8 cellular contexts compared by ENCODE assay signal in genomic region chr1:39272027-39272790, GRCh38.
DNase-seq lines count a peak whose midpoint lies in the region; ATAC-seq and TF ChIP-seq lines count a peak whose summit lies in the region.

No MANE protein-coding gene starts in this region.

- H3K27me3 Mint-ChIP-seq in CD4-positive, alpha-beta memory T cell, result no peaks in the 10 kb centered on the region
- no peaks in the 10 kb centered on the region for H3K27me3 Mint-ChIP-seq in activated T-helper 1 cell treated with anti-CD3 and anti-CD28 coated beads, Interleukin-12 subunit alpha, Interleukin-12 subunit beta, Interleukin-2, Interleukin-4 antibody, amounts not matched to agents 30 ng/mL and 10 ng/mL and 1 ng/mL, durations not matched to agents 14 hours and 24 hours and 36 hours (ENCODE audit: insufficient read depth)

- TF ChIP-seq CTCF in lung (IDR thresholded peaks at IDR 0.05; ENCODE audit: control extremely low read depth, extremely low read depth), result no peak

- no peaks in the 10 kb centered on the region for H3K9me3 Mint-ChIP-seq in CD4-positive, alpha-beta memory T cell
- no peaks in the 10 kb centered on the region for H3K9me3 Mint-ChIP-seq in activated T-helper 1 cell treated with anti-CD3 and anti-CD28 coated beads, Interleukin-12 subunit alpha, Interleukin-12 subunit beta, Interleukin-2, Interleukin-4 antibody, amounts not matched to agents 30 ng/mL and 10 ng/mL and 1 ng/mL, durations not matched to agents 14 hours and 24 hours and 36 hours

- H3K36me3 Mint-ChIP-seq in CD4-positive, alpha-beta memory T cell, result peaks cover 6 to 49% of the 10 kb centered on the region in 2 donors
- H3K36me3 Mint-ChIP-seq in activated T-helper 1 cell treated with anti-CD3 and anti-CD28 coated beads, Interleukin-12 subunit alpha, Interleukin-12 subunit beta, Interleukin-2, Interleukin-4 antibody, amounts not matched to agents 30 ng/mL and 10 ng/mL and 1 ng/mL, durations not matched to agents 14 hours and 24 hours and 36 hours (ENCODE audit: low read depth), result peaks cover 9% of the 10 kb centered on the region

- intact Hi-C loops in CD4-positive, alpha-beta memory T cell (cut with micrococcal nuclease), result no loop called here
- intact Hi-C loops in activated T-helper 1 cell treated with anti-CD3 and anti-CD28 coated beads, Interleukin-12 subunit alpha, Interleukin-12 subunit beta, Interleukin-2, Interleukin-4 antibody, amounts not matched to agents 30 ng/mL and 10 ng/mL and 1 ng/mL, durations not matched to agents 14 hours and 24 hours and 36 hours (cut with micrococcal nuclease), result loop anchor here (5.0 kb wide), 1 partner anchor 55 kb away; no protein-coding TSS in a partner anchor

- WGBS in lung, 2 donors, result 40 to 62% methylated on average over 3 of the region's 3 CpGs

- peaks cover 58 to 85% (median 71%) of the 10 kb centered on the region in 4 donors for H3K4me1 Mint-ChIP-seq in CD4-positive, alpha-beta memory T cell
- H3K4me1 Mint-ChIP-seq in activated T-helper 1 cell treated with anti-CD3 and anti-CD28 coated beads, Interleukin-12 subunit alpha, Interleukin-12 subunit beta, Interleukin-2, Interleukin-4 antibody, amounts not matched to agents 30 ng/mL and 10 ng/mL and 1 ng/mL, durations not matched to agents 14 hours and 24 hours and 36 hours (ENCODE audit: low read depth), result peaks cover 55% of the 10 kb centered on the region

- H3K4me1 ChIP-seq in CD4-positive, alpha-beta memory T cell (ENCODE audit: insufficient read depth, low read length), result peaks cover 87% of the 10 kb centered on the region
- peaks cover 10 to 33% of the 10 kb centered on the region in 2 donors for H3K4me1 ChIP-seq in lung (ENCODE audit: control insufficient read depth in 2 of 2, insufficient read depth in 2 of 2, low read length in 2 of 2)

- H3K9me3 ChIP-seq in CD4-positive, alpha-beta memory T cell (ENCODE audit: control insufficient read depth in 1 of 2, low read length in 2 of 2), result no peaks in the 10 kb centered on the region
- no peaks in the 10 kb centered on the region for H3K9me3 ChIP-seq in lung (ENCODE audit: control insufficient read depth in 2 of 2, insufficient read depth in 1 of 2, low read length in 1 of 2)

- no peak for DNase-seq in CD4-positive, alpha-beta memory T cell
- DNase-seq in HuH-7 (ENCODE audit: low spot score), result peak; percentile 38
- no peak for DNase-seq in activated T-helper 1 cell treated with anti-CD3 and anti-CD28 coated beads, Interleukin-12 subunit alpha, Interleukin-12 subunit beta, Interleukin-2, Interleukin-4 antibody, amounts not matched to agents 30 ng/mL and 10 ng/mL and 1 ng/mL, durations not matched to agents 14 hours and 24 hours and 36 hours (ENCODE audit: low spot score)
- no peak for DNase-seq in lung (ENCODE audit: low spot score)
- DNase-seq in stimulated activated CD8-positive, alpha-beta memory T cell treated with anti-CD3 and anti-CD28 coated beads, Interleukin-4, amount 100 ng/mL, for 48 hours, result no peak
- no peak for DNase-seq in activated CD4-positive, alpha-beta T cell treated with anti-CD3 and anti-CD28 coated beads for 48 hours
- DNase-seq in SIG-M5 (lab: John Stamatoyannopoulos, UW), result no peak

- peak overlapping the region; percentile 25 to 94 (median 83) for H3K27ac Mint-ChIP-seq in CD4-positive, alpha-beta memory T cell
- H3K27ac Mint-ChIP-seq in activated T-helper 1 cell treated with anti-CD3 and anti-CD28 coated beads, Interleukin-12 subunit alpha, Interleukin-12 subunit beta, Interleukin-2, Interleukin-4 antibody, amounts not matched to agents 30 ng/mL and 10 ng/mL and 1 ng/mL, durations not matched to agents 14 hours and 24 hours and 36 hours, result peak overlapping the region; percentile 13

- H3K36me3 ChIP-seq in CD4-positive, alpha-beta memory T cell (ENCODE audit: insufficient read depth, low read length), result no peaks in the 10 kb centered on the region
- peaks cover 0 to 8% of the 10 kb centered on the region in 2 donors for H3K36me3 ChIP-seq in lung (ENCODE audit: control insufficient read depth in 2 of 2, insufficient read depth in 2 of 2, low read length in 2 of 2)

- no peak overlapping the region for H3K4me3 ChIP-seq in CD4-positive, alpha-beta memory T cell (ENCODE audit: low read length in 2 of 2)
- H3K4me3 ChIP-seq in lung, result no peak overlapping the region

- CTCF ChIA-PET in CD4-positive, alpha-beta memory T cell (lab: Charles Lee; ENCODE audit: partially characterized antibody), result interaction anchor here (1.0 to 1.6 kb wide), 5 partner anchors 14 to 173 kb away, joined by 3 to 8 read pairs (median 4); no protein-coding TSS in a partner anchor

- no peaks in the 10 kb centered on the region for H3K27me3 ChIP-seq in CD4-positive, alpha-beta memory T cell (ENCODE audit: insufficient read depth, low read length)
- H3K27me3 ChIP-seq in lung (ENCODE audit: control insufficient read depth, insufficient read depth), result no peaks in the 10 kb centered on the region

- H3K27ac ChIP-seq in CD4-positive, alpha-beta memory T cell (ENCODE audit: low read depth, low read length), result no peak overlapping the region
- H3K27ac ChIP-seq in lung (ENCODE audit: low read depth in 1 of 2, low read length in 1 of 2), result peak overlapping the region; percentile 40 to 42

- peak; percentile 68 for ATAC-seq in GM19025 (IDR thresholded peaks at IDR 0.05; ENCODE audit: low read depth, unreplicated experiment)
- no peak for ATAC-seq in lung (ENCODE audit: insufficient read depth, low FRiP score)

- POLR2A ChIA-PET in CD4-positive, alpha-beta memory T cell (lab: Charles Lee; ENCODE audit: partially characterized antibody), result interaction anchor here (1.2 to 1.5 kb wide), 3 partner anchors 10 to 80 kb away, joined by 3 to 4 read pairs (median 3); no protein-coding TSS in a partner anchor

- H3K4me3 Mint-ChIP-seq in CD4-positive, alpha-beta memory T cell, result peak overlapping the region in 4 of 8 donors; percentile 15 to 55 (median 52)
- no peak overlapping the region for H3K4me3 Mint-ChIP-seq in activated T-helper 1 cell treated with anti-CD3 and anti-CD28 coated beads, Interleukin-12 subunit alpha, Interleukin-12 subunit beta, Interleukin-2, Interleukin-4 antibody, amounts not matched to agents 30 ng/mL and 10 ng/mL and 1 ng/mL, durations not matched to agents 14 hours and 24 hours and 36 hours
